Comparison of ENCODE assay signal across 12 cellular contexts in the genomic region with DNA sequence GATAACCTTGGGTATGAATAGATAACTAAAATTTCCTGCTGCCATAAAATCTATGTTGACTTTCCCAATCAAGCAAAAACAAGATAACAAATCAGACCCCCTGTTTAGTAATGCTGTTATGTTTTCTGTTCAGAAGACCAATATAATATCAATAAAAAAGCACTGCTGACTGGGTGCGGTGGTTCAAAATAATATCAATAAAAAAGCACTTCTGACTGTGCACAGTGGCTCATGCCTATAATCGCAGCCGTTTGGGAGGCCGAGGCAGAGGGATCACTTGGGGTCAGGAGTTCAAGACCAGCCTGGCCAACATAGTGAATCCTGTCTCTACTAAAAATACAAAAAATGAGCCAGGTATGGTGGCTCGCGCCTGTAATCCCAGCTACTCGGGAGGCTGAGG. TPM values are rescaled to one million over a fixed set of nuclear protein-coding genes. Genes with fewer than 3 reads are reported as not detected.
DNase-seq lines count a peak whose midpoint lies in the region; ATAC-seq and TF ChIP-seq lines count a peak whose summit lies in the region.
"Had no signal": no experiment of that assay in that cellular context is flagged by ENCODE, and none has a peak within 500 bp of the region (broad histone marks: within the 10 kb centered on the region; RNA-seq: fewer than 3 reads in every experiment).

No MANE protein-coding gene starts in this region.

- H3K27ac ChIP-seq in DND-41 (ENCODE audit: low read length), result peak overlapping the region; percentile 97
- peak overlapping the region; percentile 83 for H3K27ac ChIP-seq in right cardiac atrium (ENCODE audit: low read length)
- H3K27ac ChIP-seq in gastrocnemius medialis, result peak overlapping the region; percentile 44 to 62 (median 54)

- POLR2A ChIA-PET in activated CD4-positive, alpha-beta memory T cell treated with anti-CD3 and anti-CD28 coated beads, Interleukin-2, amount 10 ng/mL, durations not matched to agents 7 days and 5 days (lab: Charles Lee), result interaction anchor here (1.2 to 2.4 kb wide), 3 partner anchors 19 to 166 kb away, joined by 6 to 19 read pairs (median 9); no protein-coding TSS in a partner anchor

- no TSS peak for BruUV-seq in Calu3 (replicated peaks; lab: Mats Ljungman, UMichigan)

- in situ Hi-C loops in gastrocnemius medialis (cut with MboI; ENCODE audit: low sequenced_read_pairs in 4 of 4), result no loop called here
- in situ Hi-C loops in GM13976 (cut with MboI; ENCODE audit: low sequenced_read_pairs, unreplicated experiment), result no loop called here

- WGBS in right cardiac atrium, result 67% methylated on average over 7 of the region's 7 CpGs

- TF ChIP-seq CTCF in DND-41 (IDR thresholded peaks at IDR 0.05; ENCODE audit: borderline replicate concordance, extremely low read depth, low read length, poor library complexity, severe bottlenecking) (no peak), gastrocnemius medialis (IDR thresholded peaks at IDR 0.05 in 4 of 5, conservative IDR thresholded peaks at IDR 0.05 in 1 of 5) (no peak), GM13976 (IDR thresholded peaks at IDR 0.05; ENCODE audit: borderline replicate concordance, control extremely low read depth, extremely low read depth, insufficient read depth, missing control alignments) (no peak), Calu3 (IDR thresholded peaks at IDR 0.05; ENCODE audit: unreplicated experiment) (no peak)

- H3K4me1 Mint-ChIP-seq in activated CD4-positive, alpha-beta memory T cell treated with anti-CD3 and anti-CD28 coated beads, Interleukin-2, amount 10 ng/mL, durations not matched to agents 7 days and 5 days, result peaks cover 63% of the 10 kb centered on the region
- H3K4me1 Mint-ChIP-seq in Calu3 (ENCODE audit: low read depth, unreplicated experiment), result no peaks in the 10 kb centered on the region
- H3K4me1 Mint-ChIP-seq: WTC11 had no signal

- ATAC-seq in DND-41 (ENCODE audit: insufficient read depth, low read depth), result no peak; the same call in 2 of the 3 replicates
- no peak for ATAC-seq in right cardiac atrium
- ATAC-seq in gastrocnemius medialis, result no peak
- ATAC-seq: CD8-positive, alpha-beta T cell; WTC11 had no signal

- CTCF ChIA-PET in activated CD4-positive, alpha-beta memory T cell treated with anti-CD3 and anti-CD28 coated beads, Interleukin-2, amount 10 ng/mL, durations not matched to agents 7 days and 5 days (lab: Charles Lee), result interaction anchor here (1.0 to 1.8 kb wide), 2 partner anchors 12 to 135 kb away, joined by 3 to 5 read pairs; no protein-coding TSS in a partner anchor
- CTCF ChIA-PET in Calu3 (lab: Charles Lee), result no interaction called here

- peak overlapping the region; percentile 46 for H3K9ac ChIP-seq in DND-41 (ENCODE audit: low read depth, low read length)

- H3K9me3 ChIP-seq in DND-41 (ENCODE audit: insufficient read depth, low read length, severe bottlenecking) (peaks cover 4% of the 10 kb centered on the region), right cardiac atrium (ENCODE audit: control insufficient read depth, low read length) (no peaks in the 10 kb centered on the region), gastrocnemius medialis (no peaks in the 10 kb centered on the region)

- H3K9me3 Mint-ChIP-seq in activated CD4-positive, alpha-beta memory T cell treated with anti-CD3 and anti-CD28 coated beads, Interleukin-2, amount 10 ng/mL, durations not matched to agents 7 days and 5 days, result peaks cover 8% of the 10 kb centered on the region
- H3K9me3 Mint-ChIP-seq in Calu3 (ENCODE audit: low read depth, unreplicated experiment), result no peaks in the 10 kb centered on the region
- H3K9me3 Mint-ChIP-seq: CD8-positive, alpha-beta T cell; WTC11 had no signal

- peak overlapping the region; percentile 60; the same call in 1 of the 2 replicates for H3K4me2 ChIP-seq in DND-41 (ENCODE audit: insufficient read depth, low read length)

- DNase-seq in DND-41 (no peak), right cardiac atrium (peak in 1 of 3 donors; percentile 38), gastrocnemius medialis (no peak), CD1c-positive myeloid dendritic cell (ENCODE audit: extremely low spot score) (no peak), NCI-H82 treated with DMSO at 0.1 percent for 48 hours (lab: John Stamatoyannopoulos, UW; ENCODE audit: unreplicated experiment) (no peak), GM13976 (ENCODE audit: low spot score) (no peak), Calu3 (no peak)
- no peak for DNase-seq in activated CD4-positive, alpha-beta memory T cell treated with anti-CD3 and anti-CD28 coated beads, Interleukin-2, amount 10 ng/mL, durations not matched to agents 7 days and 5 days
- DNase-seq: CD8-positive, alpha-beta T cell; NCI-H1092; NCI-H524 had no signal

- peaks cover 74% of the 10 kb centered on the region for H3K36me3 Mint-ChIP-seq in activated CD4-positive, alpha-beta memory T cell treated with anti-CD3 and anti-CD28 coated beads, Interleukin-2, amount 10 ng/mL, durations not matched to agents 7 days and 5 days (ENCODE audit: low read depth)
- peaks cover 5% of the 10 kb centered on the region for H3K36me3 Mint-ChIP-seq in Calu3 (ENCODE audit: insufficient read depth, unreplicated experiment)
- H3K36me3 Mint-ChIP-seq: WTC11 had no signal

- peaks cover 48% of the 10 kb centered on the region for H3K4me1 ChIP-seq in DND-41 (ENCODE audit: insufficient read depth, low read length)
- H3K4me1 ChIP-seq in right cardiac atrium (ENCODE audit: control insufficient read depth, insufficient read depth, low read length), result peaks cover 3% of the 10 kb centered on the region
- H3K4me1 ChIP-seq in gastrocnemius medialis, result peaks cover 12 to 25% of the 10 kb centered on the region in 2 donors

- H3K36me3 ChIP-seq in DND-41 (ENCODE audit: insufficient read depth, low read length), result peaks cover 30% of the 10 kb centered on the region
- H3K36me3 ChIP-seq in gastrocnemius medialis, result peaks cover 0 to 4% of the 10 kb centered on the region in 2 donors

- peak overlapping the region; percentile 94 for H3K27ac Mint-ChIP-seq in activated CD4-positive, alpha-beta memory T cell treated with anti-CD3 and anti-CD28 coated beads, Interleukin-2, amount 10 ng/mL, durations not matched to agents 7 days and 5 days
- H3K27ac Mint-ChIP-seq in Calu3 (ENCODE audit: unreplicated experiment), result no peak overlapping the region
- H3K27ac Mint-ChIP-seq: WTC11 had no signal

- no peak overlapping the region for H3K4me3 Mint-ChIP-seq in activated CD4-positive, alpha-beta memory T cell treated with anti-CD3 and anti-CD28 coated beads, Interleukin-2, amount 10 ng/mL, durations not matched to agents 7 days and 5 days
- no peak overlapping the region for H3K4me3 Mint-ChIP-seq in Calu3 (ENCODE audit: low read depth, unreplicated experiment)
- H3K4me3 Mint-ChIP-seq: WTC11 had no signal

- no peak for TF ChIP-seq POLR2A in gastrocnemius medialis (IDR thresholded peaks at IDR 0.05)

- intact Hi-C loops in right cardiac atrium (cut with DNase I), result no loop called here
- intact Hi-C loops in gastrocnemius medialis (cut with DNase I; ENCODE audit: low total_unique reads), result no loop called here
- intact Hi-C loops in Calu3 (cut with micrococcal nuclease; ENCODE audit: unreplicated experiment), result no loop called here

- no peaks in the 10 kb centered on the region for H3K27me3 Mint-ChIP-seq in activated CD4-positive, alpha-beta memory T cell treated with anti-CD3 and anti-CD28 coated beads, Interleukin-2, amount 10 ng/mL, durations not matched to agents 7 days and 5 days
- H3K27me3 Mint-ChIP-seq in Calu3 (ENCODE audit: unreplicated experiment), result no peaks in the 10 kb centered on the region

- H3K27me3 ChIP-seq in DND-41 (ENCODE audit: insufficient read depth, low read length, poor library complexity) (no peaks in the 10 kb centered on the region), right cardiac atrium (ENCODE audit: control insufficient read depth, insufficient read depth) (no peaks in the 10 kb centered on the region), gastrocnemius medialis (no peaks in the 10 kb centered on the region)

- peaks cover 11% of the 10 kb centered on the region for H3K79me2 ChIP-seq in DND-41 (ENCODE audit: insufficient read depth, low read length)

- no peak overlapping the region for H2AFZ ChIP-seq in DND-41 (ENCODE audit: low read depth, low read length)

- H3K4me3 ChIP-seq in DND-41 (ENCODE audit: low read depth in 1 of 2, low read length in 2 of 2) (no peak overlapping the region), right cardiac atrium (ENCODE audit: low read length) (no peak overlapping the region), gastrocnemius medialis (no peak overlapping the region)

- no peaks in the 10 kb centered on the region for H4K20me1 ChIP-seq in DND-41 (ENCODE audit: insufficient read depth, low read length)

RNA-seq across cellular contexts. Expression of gene ANTXR2, which starts 36.7 kb away (rescaled TPM):
- total RNA-seq in activated CD4-positive, alpha-beta memory T cell treated with anti-CD3 and anti-CD28 coated beads, Interleukin-2, amount 10 ng/mL, durations not matched to agents 7 days and 5 days, result 100 to 1,000 TPM; 113 to 114 TPM
- total RNA-seq in right cardiac atrium (10 to 100 TPM; 38.6 to 51.4 (median 46.7) TPM), gastrocnemius medialis (10 to 100 TPM; 14.5 to 41.0 (median 23.1) TPM), Calu3 (2022) (21.6 and 23.6 TPM in 2 replicates)
- 13.5 TPM for polyA plus RNA-seq in right cardiac atrium
